18 cellular contexts compared by ENCODE assay signal in genomic region chr17:58802188-58802587, GRCh38.
DNase-seq lines count a peak whose midpoint lies in the region; TF ChIP-seq lines count a peak whose summit lies in the region.
"Had no signal": no experiment of that assay in that cellular context is flagged by ENCODE, and none has a peak within 500 bp of the region (broad histone marks: within the 10 kb centered on the region; RNA-seq: fewer than 3 reads in every experiment).

No MANE protein-coding gene starts in this region.

- POLR2A ChIA-PET in HEK293 (lab: Yijun Ruan, JAX), result no interaction called here

- DNase-seq in WERI-Rb-1, result no peak
- no peak for DNase-seq in NCI-H1436 treated with DMSO at 0.1 percent for 48 hours (lab: John Stamatoyannopoulos, UW)
- no peak for DNase-seq in cortex of kidney (lab: John Stamatoyannopoulos, UW)
- DNase-seq: 8988T; ACHN; BE2C; C1 segment of cervical spinal cord; CD4-positive, alpha-beta memory T cell; CD4-positive, CD25-positive, alpha-beta regulatory T cell; CD8-positive, alpha-beta memory T cell; COR-L47; DMS79 treated with DMSO at 0.1 percent for 48 hours; EL; GDM1 had no signal

- H3K9me3 ChIP-seq in DOHH2 (ENCODE audit: control insufficient read depth, insufficient read depth, low read length) (peaks cover 8% of the 10 kb centered on the region; the same call in 1 of the 2 replicates), HEK293 (ENCODE audit: control insufficient read depth, insufficient read depth, low read depth, low read length) (no peaks in the 10 kb centered on the region), WERI-Rb-1 (ENCODE audit: severe bottlenecking) (peaks cover 7% of the 10 kb centered on the region)
- H3K9me3 ChIP-seq: BE2C had no signal

- peaks cover 31% of the 10 kb centered on the region for H3F3A ChIP-seq in DOHH2 (ENCODE audit: control insufficient read depth, insufficient read depth)

- peaks cover 12% of the 10 kb centered on the region for H3K36me3 ChIP-seq in DOHH2 (ENCODE audit: control insufficient read depth, low read length)
- no peaks in the 10 kb centered on the region; a peak in 1 of 3 replicates for H3K36me3 ChIP-seq in HEK293 (ENCODE audit: control insufficient read depth in 2 of 2, insufficient read depth in 1 of 2, low read length in 2 of 2)
- no peaks in the 10 kb centered on the region for H3K36me3 ChIP-seq in WERI-Rb-1
- H3K36me3 ChIP-seq: BE2C, BLaER1 had no signal

- peaks cover 99% of the 10 kb centered on the region for H3K79me2 ChIP-seq in DOHH2 (ENCODE audit: control insufficient read depth, low read length)

- no peaks in the 10 kb centered on the region for H3K9me2 ChIP-seq in DOHH2 (replicated peaks; ENCODE audit: control insufficient read depth, low read length)

- H3K27ac ChIP-seq in DOHH2 (ENCODE audit: low read depth, low read length), result peak overlapping the region; percentile 78
- H3K27ac ChIP-seq in HEK293 (ENCODE audit: extremely low read depth, low read depth, low read length), result no peak overlapping the region
- H3K27ac ChIP-seq in WERI-Rb-1, result no peak overlapping the region
- H3K27ac ChIP-seq: BLaER1 had no signal

- peak overlapping the region; percentile 64 for H3K4me2 ChIP-seq in DOHH2 (ENCODE audit: low read length)
- H3K4me2 ChIP-seq: BLaER1 had no signal

- H4K20me1 ChIP-seq in DOHH2 (ENCODE audit: control insufficient read depth, insufficient read depth, low read depth, low read length), result no peaks in the 10 kb centered on the region
- H4K20me1 ChIP-seq: BLaER1 had no signal

- CTCF ChIA-PET in HEK293 (lab: Yijun Ruan, JAX), result interaction anchor here (0.6 kb wide), 1 partner anchor 12 kb away, joined by 4 read pairs; no protein-coding TSS in a partner anchor

- peaks cover 54% of the 10 kb centered on the region for H3K4me1 ChIP-seq in DOHH2 (ENCODE audit: control insufficient read depth, low read length)
- no peaks in the 10 kb centered on the region for H3K4me1 ChIP-seq in HEK293 (ENCODE audit: control insufficient read depth, insufficient read depth, low read length)
- H3K4me1 ChIP-seq: BE2C, BLaER1 had no signal

- TF ChIP-seq CTCF in DOHH2 (IDR thresholded peaks at IDR 0.05; ENCODE audit: low read depth, low read length, poor library complexity, severe bottlenecking) (no peak), HEK293 (tag by site-specific recombination; IDR thresholded peaks at IDR 0.05) (no peak), WERI-Rb-1 (IDR thresholded peaks at IDR 0.05; ENCODE audit: low read depth, low read length) (no peak)

- H3K27me3 ChIP-seq in DOHH2 (ENCODE audit: control insufficient read depth, low read length) (no peaks in the 10 kb centered on the region), WERI-Rb-1 (ENCODE audit: insufficient read depth, low read depth, severe bottlenecking) (no peaks in the 10 kb centered on the region)
- H3K27me3 ChIP-seq: BE2C, BLaER1 had no signal

- peak overlapping the region; percentile 42 for H3K4me3 ChIP-seq in DOHH2 (ENCODE audit: low read length)
- no peak overlapping the region for H3K4me3 ChIP-seq in HEK293 (ENCODE audit: low read depth, low read length)
- H3K4me3 ChIP-seq in WERI-Rb-1 (ENCODE audit: low read depth, low read length), result no peak overlapping the region
- H3K4me3 ChIP-seq: BLaER1, GM12878 had no signal

TF ChIP-seq in HEK293, 187 proteins besides CTCF, POLR2A, EP300 and RAD21:
- TF ChIP-seq ZNF280D (tag by site-specific recombination; IDR thresholded peaks at IDR 0.05), result peak; percentile 61; the same call in 1 of the 2 replicates
- TF ChIP-seq ZNF580 (tag by site-specific recombination; IDR thresholded peaks at IDR 0.05), result peak; percentile 63; the same call in 1 of the 2 replicates
- peak; percentile 54 for TF ChIP-seq SETDB1 (IDR thresholded peaks at IDR 0.05; ENCODE audit: insufficient read length, low read length)
- TF ChIP-seq ZNF302 (tag by site-specific recombination; IDR thresholded peaks at IDR 0.05; ENCODE audit: low read depth), result no peak
